8 cellular contexts compared by ENCODE assay signal in the genomic region with DNA sequence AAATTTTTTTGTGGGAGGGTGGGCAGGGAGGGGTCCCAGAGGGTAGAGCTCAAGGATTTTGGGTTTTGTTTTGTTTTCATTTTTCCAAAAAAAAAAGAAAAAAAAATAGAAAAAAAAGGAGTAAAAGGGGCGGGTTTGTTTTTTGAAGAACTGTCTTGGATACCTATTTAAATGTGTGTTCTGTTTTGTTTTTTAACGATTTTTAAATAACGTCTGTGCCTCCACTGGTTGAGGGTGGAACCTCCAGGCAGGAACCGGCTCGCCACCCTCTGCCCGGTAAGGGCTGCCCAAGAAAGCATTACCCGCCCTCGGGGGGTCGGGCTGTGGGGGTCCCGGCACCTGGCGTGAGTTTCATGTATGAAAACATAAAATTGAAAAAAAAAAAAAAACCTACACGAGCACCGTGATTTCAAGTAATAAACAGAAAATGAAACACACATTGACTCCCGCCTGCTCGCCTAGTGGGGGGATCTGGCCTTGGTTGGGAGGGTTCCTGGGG. TPM values are rescaled to one million over a fixed set of nuclear protein-coding genes. Genes with fewer than 3 reads are reported as not detected.
DNase-seq lines count a peak whose midpoint lies in the region; ATAC-seq, FAIRE-seq and TF ChIP-seq lines count a peak whose summit lies in the region.

No MANE protein-coding gene starts in this region.

- peaks cover 11% of the 10 kb centered on the region for H3K36me3 Mint-ChIP-seq in progenitor cell of endocrine pancreas (ENCODE audit: insufficient read depth)

- no peaks in the 10 kb centered on the region for H3K27me3 ChIP-seq in OCI-LY3 (ENCODE audit: low read depth, low read length)
- no peaks in the 10 kb centered on the region for H3K27me3 ChIP-seq in effector memory CD4-positive, alpha-beta T cell (replicated peaks; ENCODE audit: control insufficient read depth, insufficient read depth, low read length, poor library complexity, severe bottlenecking)

- TF ChIP-seq CTCF in OCI-LY3 (IDR thresholded peaks at IDR 0.05; ENCODE audit: low read depth, low read length) (no peak), progenitor cell of endocrine pancreas (IDR thresholded peaks at IDR 0.05; ENCODE audit: unreplicated experiment) (no peak), GM13977 (IDR thresholded peaks at IDR 0.05; ENCODE audit: extremely low read depth, insufficient read depth, missing control alignments) (no peak)

- peak overlapping the region; percentile 77 for H3K9ac ChIP-seq in OCI-LY3 (ENCODE audit: low read length)

- peak overlapping the region; percentile 89 for H3K27ac ChIP-seq in OCI-LY3 (ENCODE audit: low read length)
- H3K27ac ChIP-seq in effector memory CD4-positive, alpha-beta T cell (ENCODE audit: insufficient read depth, low read length, poor library complexity, severe bottlenecking): peak overlapping the region; percentile 97

- H2AFZ ChIP-seq in OCI-LY3 (ENCODE audit: low read depth, low read length): no peak overlapping the region

- peaks cover 5% of the 10 kb centered on the region; the same call in 1 of the 2 replicates for H4K20me1 ChIP-seq in OCI-LY3 (ENCODE audit: insufficient read depth, low read length)

- ATAC-seq in HG02938 (IDR thresholded peaks at IDR 0.05; ENCODE audit: unreplicated experiment): no peak

- peak overlapping the region; percentile 69 for H3K27ac Mint-ChIP-seq in progenitor cell of endocrine pancreas

- no peaks in the 10 kb centered on the region for H3K9me3 Mint-ChIP-seq in progenitor cell of endocrine pancreas (ENCODE audit: low read depth)

- peak overlapping the region; percentile 77 for H3K4me3 ChIP-seq in OCI-LY3 (ENCODE audit: low read length)
- peak overlapping the region; percentile 39 for H3K4me3 ChIP-seq in effector memory CD4-positive, alpha-beta T cell (ENCODE audit: insufficient read depth, low read depth, low read length, poor library complexity, severe bottlenecking)

- H3K4me1 ChIP-seq in OCI-LY3 (ENCODE audit: low read length): peaks cover 37% of the 10 kb centered on the region
- peaks cover 77% of the 10 kb centered on the region for H3K4me1 ChIP-seq in effector memory CD4-positive, alpha-beta T cell (ENCODE audit: control insufficient read depth, insufficient read depth, low read length, poor library complexity, severe bottlenecking)

- peaks cover 37% of the 10 kb centered on the region for H3K36me3 ChIP-seq in OCI-LY3 (replicated peaks; ENCODE audit: low read depth, low read length)
- H3K36me3 ChIP-seq in effector memory CD4-positive, alpha-beta T cell (ENCODE audit: control insufficient read depth, insufficient read depth, low read length): peaks cover 44% of the 10 kb centered on the region

- H3K27me3 Mint-ChIP-seq in progenitor cell of endocrine pancreas: no peaks in the 10 kb centered on the region

- FAIRE-seq in G401.6 (lab: Jason Lieb, UNC): peak; percentile 86

- peaks cover 24% of the 10 kb centered on the region for H3K79me2 ChIP-seq in OCI-LY3 (ENCODE audit: low read length)

- no peak overlapping the region for H3K4me3 Mint-ChIP-seq in progenitor cell of endocrine pancreas (ENCODE audit: low read depth)

- peak overlapping the region; percentile 96 for H3K4me2 ChIP-seq in OCI-LY3 (ENCODE audit: low read length)

- peaks cover 34% of the 10 kb centered on the region for H3K4me1 Mint-ChIP-seq in progenitor cell of endocrine pancreas (ENCODE audit: low read depth)

- in situ Hi-C loops in GM13977 (cut with MboI; ENCODE audit: low pct_unique_long_range_greater_than_20kb, low sequenced_read_pairs, unreplicated experiment): no loop called here

- no peak for DNase-seq in effector memory CD4-positive, alpha-beta T cell
- no peak for DNase-seq in progenitor cell of endocrine pancreas (ENCODE audit: low spot score, unreplicated experiment)
- DNase-seq in activated gamma-delta T cell treated with Interleukin-2 at 50 U/mL for 16 hours: no peak
- no peak for DNase-seq in NCI-H446 (lab: John Stamatoyannopoulos, UW)
- no peak for DNase-seq in GM13977 (ENCODE audit: low spot score)

- H3K9me3 ChIP-seq in OCI-LY3 (ENCODE audit: insufficient read depth, low read length): no peaks in the 10 kb centered on the region
- no peaks in the 10 kb centered on the region for H3K9me3 ChIP-seq in effector memory CD4-positive, alpha-beta T cell (ENCODE audit: control insufficient read depth, low read length)

RNA-seq across cellular contexts. Expression of gene MIDN, which starts 10.4 kb away (rescaled TPM):
- 187 and 193 TPM in 2 replicates for total RNA-seq in progenitor cell of endocrine pancreas

RNA-seq across cellular contexts. Expression of gene CIRBP, which starts 10.4 kb away (rescaled TPM):
- total RNA-seq in progenitor cell of endocrine pancreas: 462 and 465 TPM in 2 replicates

RNA-seq across cellular contexts. Expression of gene FAM174C, which starts 16.6 kb away (rescaled TPM):
- total RNA-seq in progenitor cell of endocrine pancreas: 30.0 and 31.8 TPM in 2 replicates

RNA-seq across cellular contexts. Expression of gene ATP5F1D, which starts 17.2 kb away (rescaled TPM):
- total RNA-seq in progenitor cell of endocrine pancreas: 107 and 117 TPM in 2 replicates

RNA-seq across cellular contexts. Expression of gene CBARP, which starts 21.0 kb away (rescaled TPM):
- 12.4 and 13.0 TPM in 2 replicates for total RNA-seq in progenitor cell of endocrine pancreas
